7 cellular contexts compared by ENCODE assay signal in genomic region chr3:40524222-40524570, GRCh38. TPM values are rescaled to one million over a fixed set of nuclear protein-coding genes. Genes with fewer than 3 reads are reported as not detected.
A peak's percentile ranks its signal among the peaks of the same experiment; 100 is the strongest.
DNase-seq lines count a peak whose midpoint lies in the region; ATAC-seq and TF ChIP-seq lines count a peak whose summit lies in the region.

No MANE protein-coding gene starts in this region.

- TF ChIP-seq POLR2A in IMR-90 (IDR thresholded peaks at IDR 0.05; ENCODE audit: low read depth, low read length): no peak

- peak overlapping the region; percentile 98 to 99 for H4K8ac ChIP-seq in IMR-90 (ENCODE audit: low read depth in 2 of 2, low read length in 2 of 2)

- H3K79me1 ChIP-seq in IMR-90 (ENCODE audit: low read depth in 1 of 2, low read length in 2 of 2): peaks cover 19 to 20% of the 10 kb centered on the region in 2 experiments; a peak in 3 of 4 replicates

- peak overlapping the region; percentile 95 for H3K4me2 ChIP-seq in IMR-90 (ENCODE audit: low read depth, low read length)

- CTCF ChIA-PET in IMR-90 (lab: Yijun Ruan, JAX): interaction anchor here (0.6 to 0.7 kb wide), 2 partner anchors 59 to 928 kb away, joined by 3 to 7 read pairs; no protein-coding TSS in a partner anchor

- peaks cover 3% of the 10 kb centered on the region for H3K4me1 ChIP-seq in IMR-90 (ENCODE audit: control insufficient read depth, insufficient read depth, low read length)

- H3K18ac ChIP-seq in IMR-90 (ENCODE audit: low read depth, low read length): peak overlapping the region; percentile 53; the same call in 1 of the 2 replicates

- in situ Hi-C loops in IMR-90 (cut with MboI; ENCODE audit: low sequenced_read_pairs): no loop called here

- peak overlapping the region; percentile 79 for H3K4me3 ChIP-seq in IMR-90 (ENCODE audit: insufficient read depth, low read depth, low read length)
- H3K4me3 ChIP-seq in cardiac fibroblast (replicated peaks in 1 of 2; ENCODE audit: low read depth in 2 of 2, low read length in 2 of 2): peak overlapping the region; percentile 71 to 75

- TF ChIP-seq CTCF in IMR-90 (conservative IDR thresholded peaks at IDR 0.05; ENCODE audit: low read depth, low read length) (no peak), cardiac fibroblast (IDR thresholded peaks at IDR 0.05; ENCODE audit: low read depth, low read length) (no peak), omental fat pad (IDR thresholded peaks at IDR 0.05) (no peak)

- H3K27ac ChIP-seq in IMR-90 (ENCODE audit: insufficient read depth, low read length): peak overlapping the region; percentile 84

- H2AFZ ChIP-seq in IMR-90 (replicated peaks; ENCODE audit: low read length, poor library complexity): peak overlapping the region; percentile 100

- POLR2A ChIA-PET in IMR-90 (lab: Charles Lee; ENCODE audit: unreplicated experiment): interaction anchor here (0.6 kb wide), 1 partner anchor 16 kb away, joined by 4 read pairs; no protein-coding TSS in a partner anchor

- H3K23ac ChIP-seq in IMR-90 (ENCODE audit: low read depth, low read length): peak overlapping the region; percentile 72

- no peak for TF ChIP-seq RAD21 in IMR-90 (IDR thresholded peaks at IDR 0.05; ENCODE audit: low read length)

- no peaks in the 10 kb centered on the region; the same call in 1 of the 2 replicates for H3K9me1 ChIP-seq in IMR-90 (ENCODE audit: insufficient read depth, low read length)

- DNase-seq in IMR-90 (peak; percentile 3), cardiac fibroblast (ENCODE audit: low read depth in 2 of 2) (peak in 1 of 2 donors; percentile 26), midbrain (lab: John Stamatoyannopoulos, UW) (peak; percentile 12), dermis blood vessel endothelial cell (no peak), amygdala (lab: John Stamatoyannopoulos, UW) (no peak), omental fat pad (ENCODE audit: low spot score) (no peak)

- H2BK15ac ChIP-seq in IMR-90 (ENCODE audit: low read depth, low read length): 0 out of 3 replicates have a peak overlapping the region, but pooled peaks have one; percentile 64

- H3K9me3 ChIP-seq in IMR-90 (ENCODE audit: control insufficient read depth, insufficient read depth, low read length): no peaks in the 10 kb centered on the region

- peak overlapping the region; percentile 95 for H4K5ac ChIP-seq in IMR-90 (ENCODE audit: low read depth, low read length)

- H2BK120ac ChIP-seq in IMR-90 (ENCODE audit: low read depth, low read length): peak overlapping the region; percentile 70; the same call in 1 of the 2 replicates

- no CpG with 5 or more reads among the region's 5 CpGs for WGBS in IMR-90 (ENCODE audit: extremely low coverage in 2 of 2, insufficient read length in 1 of 2), 2 experiments

- BruUV-seq in IMR-90 (replicated peaks; lab: Mats Ljungman, UMichigan): no TSS peak

- H2AK5ac ChIP-seq in IMR-90 (ENCODE audit: low read depth, low read length): peak overlapping the region; percentile 10; the same call in 1 of the 2 replicates

- peak overlapping the region; percentile 84 for H3K9ac ChIP-seq in IMR-90 (ENCODE audit: low read depth, low read length)

- intact Hi-C loops in IMR-90 (cut with micrococcal nuclease): loop anchor here (1.0 to 2.0 kb wide), 2 partner anchors 47 to 71 kb away; partner anchors contain the start of gene ZNF619

- no peak overlapping the region for H2BK5ac ChIP-seq in IMR-90 (ENCODE audit: low read depth, low read length, poor library complexity, severe bottlenecking)

- H3K4ac ChIP-seq in IMR-90 (ENCODE audit: low read depth, low read length): peak overlapping the region; percentile 94

- no peaks in the 10 kb centered on the region for H4K20me1 ChIP-seq in IMR-90 (ENCODE audit: insufficient read depth, low read length)

- H3K56ac ChIP-seq in IMR-90 (ENCODE audit: extremely low read depth, insufficient read depth, low read length): peak overlapping the region; percentile 8; the same call in 1 of the 2 replicates

- ATAC-seq in GM19438 (IDR thresholded peaks at IDR 0.05; ENCODE audit: low read depth, unreplicated experiment) (peak; percentile 19), IMR-90 (ENCODE audit: low read depth) (no peak; the same call in 1 of the 2 replicates), omental fat pad (ENCODE audit: low FRiP score) (no peak)

- peak overlapping the region; percentile 86 for H3K14ac ChIP-seq in IMR-90 (replicated peaks; ENCODE audit: low read depth, low read length)

- peak overlapping the region; percentile 92 for H4K91ac ChIP-seq in IMR-90 (ENCODE audit: insufficient read depth, low read depth, low read length)

- dilution Hi-C loops in IMR-90 (cut with HindIII; ENCODE audit: low sequenced_read_pairs, unreplicated experiment): no loop called here

- no peak overlapping the region for H2BK20ac ChIP-seq in IMR-90 (ENCODE audit: low read depth, low read length)

- H3K36me3 ChIP-seq in IMR-90 (ENCODE audit: control insufficient read depth, insufficient read depth, low read length): peaks cover 7% of the 10 kb centered on the region

- no peaks in the 10 kb centered on the region for H3K27me3 ChIP-seq in IMR-90 (ENCODE audit: control insufficient read depth, insufficient read depth, low read length)

- peak overlapping the region; percentile 82 for H2AK9ac ChIP-seq in IMR-90 (replicated peaks; ENCODE audit: low read depth, low read length, poor library complexity)

TF ChIP-seq in IMR-90, 13 proteins besides CTCF, POLR2A, EP300 and RAD21:
- TF ChIP-seq RCOR1 (IDR thresholded peaks at IDR 0.05; ENCODE audit: insufficient replicate concordance, low read length): no peak
- no peak for TF ChIP-seq RFX5 (IDR thresholded peaks at IDR 0.05; ENCODE audit: low read depth, low read length)
- TF ChIP-seq BHLHE40 (IDR thresholded peaks at IDR 0.05; ENCODE audit: low read depth, low read length): no peak
- TF ChIP-seq MXI1 (IDR thresholded peaks at IDR 0.05; ENCODE audit: borderline replicate concordance, low read depth, low read length): no peak
- TF ChIP-seq MAZ (IDR thresholded peaks at IDR 0.05; ENCODE audit: borderline replicate concordance, low read depth, low read length): no peak
- TF ChIP-seq FOS (IDR thresholded peaks at IDR 0.05; ENCODE audit: low read depth, low read length): no peak
- no peak for TF ChIP-seq CEBPB (IDR thresholded peaks at IDR 0.05; ENCODE audit: low read depth, low read length)
- TF ChIP-seq NFE2L2 (IDR thresholded peaks at IDR 0.05; ENCODE audit: low read depth, low read length): no peak
- TF ChIP-seq CHD1 (IDR thresholded peaks at IDR 0.05; ENCODE audit: low read depth, low read length): no peak
- no peak for TF ChIP-seq SMC3 (IDR thresholded peaks at IDR 0.05; ENCODE audit: low read depth, low read length)
- TF ChIP-seq ELK1 (IDR thresholded peaks at IDR 0.05; ENCODE audit: borderline replicate concordance, low read depth, low read length): no peak
- no peak for TF ChIP-seq USF2 (IDR thresholded peaks at IDR 0.05; ENCODE audit: low read depth, low read length)
- TF ChIP-seq MAFK (IDR thresholded peaks at IDR 0.05; ENCODE audit: low read depth, low read length): no peak

RNA-seq across cellular contexts. Expression of gene ZNF621, which starts 0.6 kb away (rescaled TPM):
- total RNA-seq in IMR-90 (2012; rRNA removed): 7.3 and 9.4 TPM in 2 replicates
- polyA plus RNA-seq in IMR-90 (2012; rRNA removed): 6.8 and 8.3 TPM in 2 replicates
- 2.5 TPM in 2 replicates for polyA plus RNA-seq in IMR-90 (2012; cell fraction: cytosol; rRNA removed)
- 5.8 and 25.4 TPM in 2 replicates for polyA plus RNA-seq in IMR-90 (2012; cell fraction: nucleus; rRNA removed; ENCODE audit: low replicate concordance)
- 11.9 and 13.7 TPM in 2 replicates for total RNA-seq in dermis blood vessel endothelial cell
- 10 to 100 TPM; 12.2 to 26.8 (median 16.4) TPM for total RNA-seq in omental fat pad

RNA-seq across cellular contexts. Expression of gene ZNF620, which starts 18.4 kb away (rescaled TPM):
- 0.72 and 0.83 TPM in 2 replicates for total RNA-seq in IMR-90 (2012; rRNA removed)
- 0.22 and 0.48 TPM in 2 replicates for polyA plus RNA-seq in IMR-90 (2012; rRNA removed)
- polyA plus RNA-seq in IMR-90 (2012; cell fraction: cytosol; rRNA removed): 0.21 and 0.22 TPM in 2 replicates
- polyA plus RNA-seq in IMR-90 (2012; cell fraction: nucleus; rRNA removed; ENCODE audit: low replicate concordance): 0.35 and 1.9 TPM in 2 replicates
- total RNA-seq in dermis blood vessel endothelial cell: 7.4 and 9.7 TPM in 2 replicates
- total RNA-seq in omental fat pad: 1 to 10 TPM; 1.6 to 4.1 (median 2.0) TPM

RNA-seq across cellular contexts. Expression of gene ZNF619, which starts 47.3 kb away (rescaled TPM):
- 4.2 and 4.8 TPM in 2 replicates for total RNA-seq in IMR-90 (2012; rRNA removed)
- polyA plus RNA-seq in IMR-90 (2012; rRNA removed): 1.9 and 2.0 TPM in 2 replicates
- polyA plus RNA-seq in IMR-90 (2012; cell fraction: cytosol; rRNA removed): 0.63 and 0.71 TPM in 2 replicates
- polyA plus RNA-seq in IMR-90 (2012; cell fraction: nucleus; rRNA removed; ENCODE audit: low replicate concordance): 1.0 and 2.8 TPM in 2 replicates
- total RNA-seq in dermis blood vessel endothelial cell: 6.8 and 9.5 TPM in 2 replicates
- total RNA-seq in omental fat pad: 1 to 10 TPM; 2.9 to 7.3 (median 4.0) TPM

Comparison
In these comparisons a context has a peak if more than half of its experiments do, and no peak if none do; other contexts are left out.
1. DNase-seq: peak in IMR-90 (single experiment) and midbrain (single experiment); none in dermis blood vessel endothelial cell (single experiment), amygdala (0 of 56) and omental fat pad (single experiment).